In the genomic region with DNA sequence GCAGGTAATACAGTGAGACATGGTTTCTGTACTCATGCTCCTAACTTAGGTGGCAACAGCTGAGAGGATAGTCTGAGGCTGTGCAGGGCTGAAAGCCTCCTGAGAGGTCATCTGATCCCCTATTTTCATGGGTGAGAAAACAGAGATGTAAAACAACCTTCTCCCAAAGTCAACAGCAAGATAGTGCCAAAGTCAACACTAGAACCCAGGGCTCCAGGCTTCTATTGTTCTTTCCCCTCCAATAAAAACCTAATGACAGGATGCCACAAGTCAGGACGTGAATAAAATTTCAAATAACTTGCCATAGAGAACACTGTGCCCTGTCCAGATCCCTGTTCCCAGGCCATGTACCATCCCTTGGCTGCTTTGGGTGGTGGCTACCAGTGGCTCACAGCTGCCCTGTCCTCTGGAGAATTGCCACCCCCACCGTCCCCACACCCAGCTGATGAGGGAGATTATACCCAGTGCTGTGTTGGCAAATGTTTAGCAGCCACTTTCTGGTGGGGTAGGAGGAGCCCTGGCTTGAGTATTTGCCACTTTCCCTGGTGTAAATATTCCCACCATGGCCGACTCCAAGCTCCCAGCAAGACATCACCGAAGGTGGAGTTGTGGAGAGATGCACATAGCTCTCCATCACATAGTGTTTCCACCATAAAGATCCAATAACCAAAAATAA, we compare ENCODE assay signal across 1 cellular context.
TF ChIP-seq lines count a peak whose summit lies in the region.

No MANE protein-coding gene starts in this region.

TF ChIP-seq in HEK293, 187 proteins besides CTCF, POLR2A, EP300 and RAD21 (continued from another document and continues in another):
- TF ChIP-seq, protein P1, sequence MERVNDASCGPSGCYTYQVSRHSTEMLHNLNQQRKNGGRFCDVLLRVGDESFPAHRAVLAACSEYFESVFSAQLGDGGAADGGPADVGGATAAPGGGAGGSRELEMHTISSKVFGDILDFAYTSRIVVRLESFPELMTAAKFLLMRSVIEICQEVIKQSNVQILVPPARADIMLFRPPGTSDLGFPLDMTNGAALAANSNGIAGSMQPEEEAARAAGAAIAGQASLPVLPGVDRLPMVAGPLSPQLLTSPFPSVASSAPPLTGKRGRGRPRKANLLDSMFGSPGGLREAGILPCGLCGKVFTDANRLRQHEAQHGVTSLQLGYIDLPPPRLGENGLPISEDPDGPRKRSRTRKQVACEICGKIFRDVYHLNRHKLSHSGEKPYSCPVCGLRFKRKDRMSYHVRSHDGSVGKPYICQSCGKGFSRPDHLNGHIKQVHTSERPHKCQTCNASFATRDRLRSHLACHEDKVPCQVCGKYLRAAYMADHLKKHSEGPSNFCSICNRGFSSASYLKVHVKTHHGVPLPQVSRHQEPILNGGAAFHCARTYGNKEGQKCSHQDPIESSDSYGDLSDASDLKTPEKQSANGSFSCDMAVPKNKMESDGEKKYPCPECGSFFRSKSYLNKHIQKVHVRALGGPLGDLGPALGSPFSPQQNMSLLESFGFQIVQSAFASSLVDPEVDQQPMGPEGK (tag by site-specific recombination; IDR thresholded peaks at IDR 0.05): peak; percentile 51; the same call in 1 of the 2 replicates
- TF ChIP-seq ZNF529 (tag by site-specific recombination; IDR thresholded peaks at IDR 0.05; ENCODE audit: insufficient replicate concordance) (no peak), REPIN1 (tag by site-specific recombination; IDR thresholded peaks at IDR 0.05; ENCODE audit: low read depth) (no peak), ZNF791 (tag by site-specific recombination; IDR thresholded peaks at IDR 0.05) (no peak), ZNF2 (tag by site-specific recombination; IDR thresholded peaks at IDR 0.05) (peak; percentile 91), KLF1 (tag by site-specific recombination; IDR thresholded peaks at IDR 0.05) (peak; percentile 35; the same call in 1 of the 2 replicates), ZIC2 (tag by site-specific recombination; IDR thresholded peaks at IDR 0.05) (no peak), ZNF350 (tag by site-specific recombination; IDR thresholded peaks at IDR 0.05) (no peak), ZNF324 (tag by site-specific recombination; IDR thresholded peaks at IDR 0.05) (no peak), ZNF174 (tag by site-specific recombination; IDR thresholded peaks at IDR 0.05) (no peak), ZFP3 (tag by site-specific recombination; IDR thresholded peaks at IDR 0.05; ENCODE audit: low read depth) (no peak), ZNF426 (tag by site-specific recombination; IDR thresholded peaks at IDR 0.05) (no peak), ZNF596 (tag by site-specific recombination; IDR thresholded peaks at IDR 0.05) (peak; percentile 82), KLF16 (tag by site-specific recombination; IDR thresholded peaks at IDR 0.05) (no peak), ZBTB20 (tag by site-specific recombination; IDR thresholded peaks at IDR 0.05) (peak; percentile 67), ZNF48 (tag by site-specific recombination; IDR thresholded peaks at IDR 0.05) (no peak), ZNF248 (tag by site-specific recombination; IDR thresholded peaks at IDR 0.05) (no peak), ZSCAN23 (tag by site-specific recombination; IDR thresholded peaks at IDR 0.05) (0 out of 2 replicates have a peak, but pooled peaks have one; percentile 41), ZNF211 (tag by site-specific recombination; IDR thresholded peaks at IDR 0.05; ENCODE audit: low read depth) (no peak), ZNF624 (tag by site-specific recombination; IDR thresholded peaks at IDR 0.05) (no peak), ZNF169 (tag by site-specific recombination; IDR thresholded peaks at IDR 0.05) (no peak), ZNF23 (tag by site-specific recombination; IDR thresholded peaks at IDR 0.05; ENCODE audit: borderline replicate concordance) (no peak), MZF1 (tag by site-specific recombination; IDR thresholded peaks at IDR 0.05; ENCODE audit: borderline replicate concordance) (peak; percentile 98), ZNF670 (tag by site-specific recombination; IDR thresholded peaks at IDR 0.05; ENCODE audit: low read depth) (no peak), ZNF707 (tag by site-specific recombination; IDR thresholded peaks at IDR 0.05) (no peak), ZNF514 (tag by site-specific recombination; IDR thresholded peaks at IDR 0.05) (no peak), OVOL3 (tag by site-specific recombination; IDR thresholded peaks at IDR 0.05) (peak; percentile 88), MYNN (tag by site-specific recombination; IDR thresholded peaks at IDR 0.05; ENCODE audit: borderline replicate concordance) (no peak), ZFP37 (tag by site-specific recombination; IDR thresholded peaks at IDR 0.05) (no peak)
- TF ChIP-seq, protein P2, sequence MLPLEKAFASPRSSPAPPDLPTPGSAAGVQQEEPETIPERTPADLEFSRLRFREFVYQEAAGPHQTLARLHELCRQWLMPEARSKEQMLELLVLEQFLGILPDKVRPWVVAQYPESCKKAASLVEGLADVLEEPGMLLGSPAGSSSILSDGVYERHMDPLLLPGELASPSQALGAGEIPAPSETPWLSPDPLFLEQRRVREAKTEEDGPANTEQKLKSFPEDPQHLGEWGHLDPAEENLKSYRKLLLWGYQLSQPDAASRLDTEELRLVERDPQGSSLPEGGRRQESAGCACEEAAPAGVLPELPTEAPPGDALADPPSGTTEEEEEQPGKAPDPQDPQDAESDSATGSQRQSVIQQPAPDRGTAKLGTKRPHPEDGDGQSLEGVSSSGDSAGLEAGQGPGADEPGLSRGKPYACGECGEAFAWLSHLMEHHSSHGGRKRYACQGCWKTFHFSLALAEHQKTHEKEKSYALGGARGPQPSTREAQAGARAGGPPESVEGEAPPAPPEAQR (tag by site-specific recombination; IDR thresholded peaks at IDR 0.05): no peak
- TF ChIP-seq, protein P3, sequence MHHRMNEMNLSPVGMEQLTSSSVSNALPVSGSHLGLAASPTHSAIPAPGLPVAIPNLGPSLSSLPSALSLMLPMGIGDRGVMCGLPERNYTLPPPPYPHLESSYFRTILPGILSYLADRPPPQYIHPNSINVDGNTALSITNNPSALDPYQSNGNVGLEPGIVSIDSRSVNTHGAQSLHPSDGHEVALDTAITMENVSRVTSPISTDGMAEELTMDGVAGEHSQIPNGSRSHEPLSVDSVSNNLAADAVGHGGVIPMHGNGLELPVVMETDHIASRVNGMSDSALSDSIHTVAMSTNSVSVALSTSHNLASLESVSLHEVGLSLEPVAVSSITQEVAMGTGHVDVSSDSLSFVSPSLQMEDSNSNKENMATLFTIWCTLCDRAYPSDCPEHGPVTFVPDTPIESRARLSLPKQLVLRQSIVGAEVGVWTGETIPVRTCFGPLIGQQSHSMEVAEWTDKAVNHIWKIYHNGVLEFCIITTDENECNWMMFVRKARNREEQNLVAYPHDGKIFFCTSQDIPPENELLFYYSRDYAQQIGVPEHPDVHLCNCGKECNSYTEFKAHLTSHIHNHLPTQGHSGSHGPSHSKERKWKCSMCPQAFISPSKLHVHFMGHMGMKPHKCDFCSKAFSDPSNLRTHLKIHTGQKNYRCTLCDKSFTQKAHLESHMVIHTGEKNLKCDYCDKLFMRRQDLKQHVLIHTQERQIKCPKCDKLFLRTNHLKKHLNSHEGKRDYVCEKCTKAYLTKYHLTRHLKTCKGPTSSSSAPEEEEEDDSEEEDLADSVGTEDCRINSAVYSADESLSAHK (tag by site-specific recombination; IDR thresholded peaks at IDR 0.05): peak; percentile 93
- TF ChIP-seq, protein P4, sequence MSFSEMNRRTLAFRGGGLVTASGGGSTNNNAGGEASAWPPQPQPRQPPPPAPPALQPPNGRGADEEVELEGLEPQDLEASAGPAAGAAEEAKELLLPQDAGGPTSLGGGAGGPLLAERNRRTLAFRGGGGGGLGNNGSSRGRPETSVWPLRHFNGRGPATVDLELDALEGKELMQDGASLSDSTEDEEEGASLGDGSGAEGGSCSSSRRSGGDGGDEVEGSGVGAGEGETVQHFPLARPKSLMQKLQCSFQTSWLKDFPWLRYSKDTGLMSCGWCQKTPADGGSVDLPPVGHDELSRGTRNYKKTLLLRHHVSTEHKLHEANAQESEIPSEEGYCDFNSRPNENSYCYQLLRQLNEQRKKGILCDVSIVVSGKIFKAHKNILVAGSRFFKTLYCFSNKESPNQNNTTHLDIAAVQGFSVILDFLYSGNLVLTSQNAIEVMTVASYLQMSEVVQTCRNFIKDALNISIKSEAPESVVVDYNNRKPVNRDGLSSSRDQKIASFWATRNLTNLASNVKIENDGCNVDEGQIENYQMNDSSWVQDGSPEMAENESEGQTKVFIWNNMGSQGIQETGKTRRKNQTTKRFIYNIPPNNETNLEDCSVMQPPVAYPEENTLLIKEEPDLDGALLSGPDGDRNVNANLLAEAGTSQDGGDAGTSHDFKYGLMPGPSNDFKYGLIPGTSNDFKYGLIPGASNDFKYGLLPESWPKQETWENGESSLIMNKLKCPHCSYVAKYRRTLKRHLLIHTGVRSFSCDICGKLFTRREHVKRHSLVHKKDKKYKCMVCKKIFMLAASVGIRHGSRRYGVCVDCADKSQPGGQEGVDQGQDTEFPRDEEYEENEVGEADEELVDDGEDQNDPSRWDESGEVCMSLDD (tag by site-specific recombination; IDR thresholded peaks at IDR 0.05): no peak
- TF ChIP-seq, protein P5, sequence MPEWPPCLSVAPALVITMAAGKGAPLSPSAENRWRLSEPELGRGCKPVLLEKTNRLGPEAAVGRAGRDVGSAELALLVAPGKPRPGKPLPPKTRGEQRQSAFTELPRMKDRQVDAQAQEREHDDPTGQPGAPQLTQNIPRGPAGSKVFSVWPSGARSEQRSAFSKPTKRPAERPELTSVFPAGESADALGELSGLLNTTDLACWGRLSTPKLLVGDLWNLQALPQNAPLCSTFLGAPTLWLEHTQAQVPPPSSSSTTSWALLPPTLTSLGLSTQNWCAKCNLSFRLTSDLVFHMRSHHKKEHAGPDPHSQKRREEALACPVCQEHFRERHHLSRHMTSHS (tag by site-specific recombination; IDR thresholded peaks at IDR 0.05): no peak
- TF ChIP-seq, protein P6, sequence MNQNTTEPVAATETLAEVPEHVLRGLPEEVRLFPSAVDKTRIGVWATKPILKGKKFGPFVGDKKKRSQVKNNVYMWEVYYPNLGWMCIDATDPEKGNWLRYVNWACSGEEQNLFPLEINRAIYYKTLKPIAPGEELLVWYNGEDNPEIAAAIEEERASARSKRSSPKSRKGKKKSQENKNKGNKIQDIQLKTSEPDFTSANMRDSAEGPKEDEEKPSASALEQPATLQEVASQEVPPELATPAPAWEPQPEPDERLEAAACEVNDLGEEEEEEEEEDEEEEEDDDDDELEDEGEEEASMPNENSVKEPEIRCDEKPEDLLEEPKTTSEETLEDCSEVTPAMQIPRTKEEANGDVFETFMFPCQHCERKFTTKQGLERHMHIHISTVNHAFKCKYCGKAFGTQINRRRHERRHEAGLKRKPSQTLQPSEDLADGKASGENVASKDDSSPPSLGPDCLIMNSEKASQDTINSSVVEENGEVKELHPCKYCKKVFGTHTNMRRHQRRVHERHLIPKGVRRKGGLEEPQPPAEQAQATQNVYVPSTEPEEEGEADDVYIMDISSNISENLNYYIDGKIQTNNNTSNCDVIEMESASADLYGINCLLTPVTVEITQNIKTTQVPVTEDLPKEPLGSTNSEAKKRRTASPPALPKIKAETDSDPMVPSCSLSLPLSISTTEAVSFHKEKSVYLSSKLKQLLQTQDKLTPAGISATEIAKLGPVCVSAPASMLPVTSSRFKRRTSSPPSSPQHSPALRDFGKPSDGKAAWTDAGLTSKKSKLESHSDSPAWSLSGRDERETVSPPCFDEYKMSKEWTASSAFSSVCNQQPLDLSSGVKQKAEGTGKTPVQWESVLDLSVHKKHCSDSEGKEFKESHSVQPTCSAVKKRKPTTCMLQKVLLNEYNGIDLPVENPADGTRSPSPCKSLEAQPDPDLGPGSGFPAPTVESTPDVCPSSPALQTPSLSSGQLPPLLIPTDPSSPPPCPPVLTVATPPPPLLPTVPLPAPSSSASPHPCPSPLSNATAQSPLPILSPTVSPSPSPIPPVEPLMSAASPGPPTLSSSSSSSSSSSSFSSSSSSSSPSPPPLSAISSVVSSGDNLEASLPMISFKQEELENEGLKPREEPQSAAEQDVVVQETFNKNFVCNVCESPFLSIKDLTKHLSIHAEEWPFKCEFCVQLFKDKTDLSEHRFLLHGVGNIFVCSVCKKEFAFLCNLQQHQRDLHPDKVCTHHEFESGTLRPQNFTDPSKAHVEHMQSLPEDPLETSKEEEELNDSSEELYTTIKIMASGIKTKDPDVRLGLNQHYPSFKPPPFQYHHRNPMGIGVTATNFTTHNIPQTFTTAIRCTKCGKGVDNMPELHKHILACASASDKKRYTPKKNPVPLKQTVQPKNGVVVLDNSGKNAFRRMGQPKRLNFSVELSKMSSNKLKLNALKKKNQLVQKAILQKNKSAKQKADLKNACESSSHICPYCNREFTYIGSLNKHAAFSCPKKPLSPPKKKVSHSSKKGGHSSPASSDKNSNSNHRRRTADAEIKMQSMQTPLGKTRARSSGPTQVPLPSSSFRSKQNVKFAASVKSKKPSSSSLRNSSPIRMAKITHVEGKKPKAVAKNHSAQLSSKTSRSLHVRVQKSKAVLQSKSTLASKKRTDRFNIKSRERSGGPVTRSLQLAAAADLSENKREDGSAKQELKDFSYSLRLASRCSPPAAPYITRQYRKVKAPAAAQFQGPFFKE (tag by site-specific recombination; IDR thresholded peaks at IDR 0.05; ENCODE audit: borderline replicate concordance): no peak
- TF ChIP-seq, protein P7, sequence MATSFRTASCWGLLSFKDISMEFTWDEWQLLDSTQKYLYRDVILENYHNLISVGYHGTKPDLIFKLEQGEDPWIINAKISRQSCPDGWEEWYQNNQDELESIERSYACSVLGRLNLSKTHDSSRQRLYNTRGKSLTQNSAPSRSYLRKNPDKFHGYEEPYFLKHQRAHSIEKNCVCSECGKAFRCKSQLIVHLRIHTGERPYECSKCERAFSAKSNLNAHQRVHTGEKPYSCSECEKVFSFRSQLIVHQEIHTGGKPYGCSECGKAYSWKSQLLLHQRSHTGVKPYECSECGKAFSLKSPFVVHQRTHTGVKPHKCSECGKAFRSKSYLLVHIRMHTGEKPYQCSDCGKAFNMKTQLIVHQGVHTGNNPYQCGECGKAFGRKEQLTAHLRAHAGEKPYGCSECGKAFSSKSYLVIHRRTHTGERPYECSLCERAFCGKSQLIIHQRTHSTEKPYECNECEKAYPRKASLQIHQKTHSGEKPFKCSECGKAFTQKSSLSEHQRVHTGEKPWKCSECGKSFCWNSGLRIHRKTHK (tag by site-specific recombination; IDR thresholded peaks at IDR 0.05): no peak
- TF ChIP-seq, protein P8, sequence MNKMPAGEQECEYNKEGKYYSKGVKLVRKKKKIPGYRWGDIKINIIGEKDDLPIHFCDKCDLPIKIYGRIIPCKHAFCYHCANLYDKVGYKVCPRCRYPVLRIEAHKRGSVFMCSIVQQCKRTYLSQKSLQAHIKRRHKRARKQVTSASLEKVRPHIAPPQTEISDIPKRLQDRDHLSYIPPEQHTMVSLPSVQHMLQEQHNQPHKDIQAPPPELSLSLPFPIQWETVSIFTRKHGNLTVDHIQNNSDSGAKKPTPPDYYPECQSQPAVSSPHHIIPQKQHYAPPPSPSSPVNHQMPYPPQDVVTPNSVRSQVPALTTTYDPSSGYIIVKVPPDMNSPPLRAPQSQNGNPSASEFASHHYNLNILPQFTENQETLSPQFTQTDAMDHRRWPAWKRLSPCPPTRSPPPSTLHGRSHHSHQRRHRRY (tag by site-specific recombination; IDR thresholded peaks at IDR 0.05): no peak
- TF ChIP-seq, protein P9, sequence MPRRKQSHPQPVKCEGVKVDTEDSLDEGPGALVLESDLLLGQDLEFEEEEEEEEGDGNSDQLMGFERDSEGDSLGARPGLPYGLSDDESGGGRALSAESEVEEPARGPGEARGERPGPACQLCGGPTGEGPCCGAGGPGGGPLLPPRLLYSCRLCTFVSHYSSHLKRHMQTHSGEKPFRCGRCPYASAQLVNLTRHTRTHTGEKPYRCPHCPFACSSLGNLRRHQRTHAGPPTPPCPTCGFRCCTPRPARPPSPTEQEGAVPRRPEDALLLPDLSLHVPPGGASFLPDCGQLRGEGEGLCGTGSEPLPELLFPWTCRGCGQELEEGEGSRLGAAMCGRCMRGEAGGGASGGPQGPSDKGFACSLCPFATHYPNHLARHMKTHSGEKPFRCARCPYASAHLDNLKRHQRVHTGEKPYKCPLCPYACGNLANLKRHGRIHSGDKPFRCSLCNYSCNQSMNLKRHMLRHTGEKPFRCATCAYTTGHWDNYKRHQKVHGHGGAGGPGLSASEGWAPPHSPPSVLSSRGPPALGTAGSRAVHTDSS (tag by site-specific recombination; IDR thresholded peaks at IDR 0.05): 0 out of 2 replicates have a peak, but pooled peaks have one; percentile 30
